Comparison of ENCODE assay signal across 15 cellular contexts in the genomic region with DNA sequence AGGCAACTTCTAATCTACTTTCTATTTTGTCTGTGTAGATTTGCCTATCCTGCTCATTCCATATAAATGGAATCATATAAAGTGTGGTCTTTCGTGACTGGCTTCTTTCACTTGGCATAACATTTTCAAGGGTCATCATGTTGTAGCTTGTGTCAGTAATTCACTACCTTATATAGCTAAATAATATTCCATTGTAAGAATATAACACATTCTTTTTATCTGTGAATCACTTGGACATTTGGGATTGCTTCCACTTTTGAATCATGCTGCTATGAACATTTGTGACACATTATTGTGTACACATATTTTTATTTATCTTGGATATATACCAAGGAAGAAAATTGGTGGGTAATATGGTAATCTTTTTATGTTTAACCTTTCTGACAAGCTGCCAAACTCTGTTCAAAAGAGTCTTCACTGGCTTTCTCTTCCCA.
DNase-seq lines count a peak whose midpoint lies in the region; ATAC-seq and TF ChIP-seq lines count a peak whose summit lies in the region.
"Had no signal": no experiment of that assay in that cellular context is flagged by ENCODE, and none has a peak within 500 bp of the region (broad histone marks: within the 10 kb centered on the region; RNA-seq: fewer than 3 reads in every experiment).

No MANE protein-coding gene starts in this region.

- H3K9me3 ChIP-seq in RWPE2 (ENCODE audit: severe bottlenecking) (no peaks in the 10 kb centered on the region), WERI-Rb-1 (ENCODE audit: severe bottlenecking) (no peaks in the 10 kb centered on the region)
- H3K9me3 ChIP-seq: mucosa of descending colon, prostate gland, upper lobe of left lung had no signal

- H3K27ac ChIP-seq in RWPE2 (ENCODE audit: poor library complexity, severe bottlenecking) (peak overlapping the region; percentile 75), WERI-Rb-1 (no peak overlapping the region)
- H3K27ac ChIP-seq: prostate gland, upper lobe of left lung had no signal

- H3K27me3 ChIP-seq in RWPE2 (ENCODE audit: insufficient read depth, poor library complexity, severe bottlenecking) (no peaks in the 10 kb centered on the region), WERI-Rb-1 (ENCODE audit: insufficient read depth, low read depth, severe bottlenecking) (no peaks in the 10 kb centered on the region)
- H3K27me3 ChIP-seq: upper lobe of left lung had no signal

- peak; percentile 93 for ATAC-seq in RWPE2 (ENCODE audit: low read depth)
- ATAC-seq in HG02571 (IDR thresholded peaks at IDR 0.05; ENCODE audit: unreplicated experiment): no peak
- ATAC-seq in HG03571 (IDR thresholded peaks at IDR 0.05; ENCODE audit: unreplicated experiment): no peak
- ATAC-seq: activated CD8-positive, alpha-beta memory T cell treated with anti-CD3 and anti-CD28 coated beads, Interleukin-2, amount 10 ng/mL, durations not matched to agents 7 days and 5 days; activated naive CD4-positive, alpha-beta T cell treated with anti-CD3 and anti-CD28 coated beads, Interleukin-2, amount 50 U/mL, for 72 hours; mucosa of descending colon had no signal

- CTCF ChIA-PET in AG04449 (lab: Yijun Ruan, JAX): interaction anchor here (1.6 to 1.9 kb wide), 2 partner anchors 23 to 409 kb away, joined by 4 read pairs; no protein-coding TSS in a partner anchor

- peaks cover 15% of the 10 kb centered on the region for H3K4me1 ChIP-seq in RWPE2 (ENCODE audit: insufficient read depth, poor library complexity, severe bottlenecking)
- H3K4me1 ChIP-seq: prostate gland, upper lobe of left lung had no signal

- DNase-seq in AG04449 (ENCODE audit: low read depth, low spot score) (peak; percentile 68), LNCaP clone FGC (ENCODE audit: low read depth) (peak; percentile 0), RWPE2 (ENCODE audit: low spot score) (no peak), fibroblast of mammary gland (ENCODE audit: low read depth) (peak; percentile 85), GM10266 (ENCODE audit: extremely low spot score) (no peak), WERI-Rb-1 (no peak)
- DNase-seq: ACHN; activated CD8-positive, alpha-beta memory T cell treated with anti-CD3 and anti-CD28 coated beads, Interleukin-2, amount 10 ng/mL, durations not matched to agents 7 days and 5 days; immature natural killer cell; mucosa of descending colon; upper lobe of left lung had no signal

- POLR2A ChIA-PET in AG04449 (lab: Yijun Ruan, JAX): interaction anchor here (0.6 to 1.2 kb wide), 4 partner anchors 53 to 298 kb away, joined by 4 to 5 read pairs (median 4); no protein-coding TSS in a partner anchor

- no peak for TF ChIP-seq CTCF in AG04449 (IDR thresholded peaks at IDR 0.05; ENCODE audit: insufficient read depth, low read length, missing control alignments)
- no peak for TF ChIP-seq CTCF in LNCaP clone FGC (IDR thresholded peaks at IDR 0.05; ENCODE audit: control insufficient read depth, extremely low read depth, insufficient read depth)
- TF ChIP-seq CTCF in RWPE2 (IDR thresholded peaks at IDR 0.05; ENCODE audit: poor library complexity, severe bottlenecking): no peak
- TF ChIP-seq CTCF in fibroblast of mammary gland (conservative IDR thresholded peaks at IDR 0.05; ENCODE audit: control insufficient read depth, insufficient read depth, low read depth, low read length): no peak
- no peak for TF ChIP-seq CTCF in GM10266 (IDR thresholded peaks at IDR 0.05; ENCODE audit: control insufficient read depth, insufficient read depth, low read depth, missing control alignments)
- no peak for TF ChIP-seq CTCF in WERI-Rb-1 (IDR thresholded peaks at IDR 0.05; ENCODE audit: low read depth, low read length)

- H3K36me3 ChIP-seq in RWPE2 (ENCODE audit: low read depth) (no peaks in the 10 kb centered on the region), WERI-Rb-1 (no peaks in the 10 kb centered on the region)
- H3K36me3 ChIP-seq: prostate gland, upper lobe of left lung had no signal

- no peak overlapping the region for H3K4me3 ChIP-seq in AG04449 (ENCODE audit: low read depth, low read length)
- H3K4me3 ChIP-seq in LNCaP clone FGC (ENCODE audit: low read depth, low read length): no peak overlapping the region
- H3K4me3 ChIP-seq in RWPE2 (ENCODE audit: severe bottlenecking): no peak overlapping the region
- no peak overlapping the region for H3K4me3 ChIP-seq in fibroblast of mammary gland (ENCODE audit: control insufficient read depth, low read depth, low read length)
- H3K4me3 ChIP-seq in WERI-Rb-1 (ENCODE audit: low read depth, low read length): no peak overlapping the region
- H3K4me3 ChIP-seq: mucosa of descending colon, prostate gland, upper lobe of left lung had no signal

Comparison
In these comparisons a context has a peak if more than half of its experiments do, and no peak if none do; other contexts are left out.
1. DNase-seq: peak in AG04449 (single experiment), LNCaP clone FGC (single experiment) and fibroblast of mammary gland (single experiment); none in RWPE2 (single experiment), GM10266 (single experiment) and WERI-Rb-1 (single experiment).